Comparison of ENCODE assay signal across 8 cellular contexts in the genomic region with DNA sequence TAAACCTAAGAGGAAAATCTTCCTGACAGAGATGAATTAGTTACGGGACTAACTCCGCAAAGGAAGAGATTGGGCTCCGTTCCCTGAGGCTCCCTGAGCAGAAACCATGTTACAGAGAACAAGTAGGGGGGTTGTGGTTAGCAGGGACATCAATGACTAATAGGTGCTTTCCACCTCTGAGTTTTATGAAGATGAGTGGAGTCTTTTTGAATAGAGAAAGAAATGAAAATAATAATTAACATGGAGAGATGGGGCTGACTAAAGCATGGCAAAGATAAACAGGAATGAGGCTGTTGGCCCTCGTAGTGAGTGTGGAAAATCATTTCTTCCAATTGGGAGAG. TPM values are rescaled to one million over a fixed set of nuclear protein-coding genes. Genes with fewer than 3 reads are reported as not detected.
DNase-seq lines count a peak whose midpoint lies in the region; ATAC-seq and TF ChIP-seq lines count a peak whose summit lies in the region.

No MANE protein-coding gene starts in this region.

- H3K27me3 Mint-ChIP-seq in activated T-cell treated with anti-CD3 and anti-CD28 coated beads, Interleukin-2, amount 50 U/mL, for 24 hours = peaks cover 3% of the 10 kb centered on the region

- peak; percentile 98 for ATAC-seq in GM19035 (IDR thresholded peaks at IDR 0.05; ENCODE audit: unreplicated experiment)
- peak; percentile 93 for ATAC-seq in HG03103 (IDR thresholded peaks at IDR 0.05; ENCODE audit: low read depth, unreplicated experiment)
- peak; percentile 28 for ATAC-seq in mucosa of descending colon

- H3K9me3 Mint-ChIP-seq in activated T-cell treated with anti-CD3 and anti-CD28 coated beads, Interleukin-2, amount 50 U/mL, for 24 hours = no peaks in the 10 kb centered on the region

- no peaks in the 10 kb centered on the region for H3K9me3 ChIP-seq in AG04450 (ENCODE audit: control insufficient read depth, insufficient read depth, low read length)
- no peaks in the 10 kb centered on the region for H3K9me3 ChIP-seq in mucosa of descending colon

- intact Hi-C loops in mucosa of descending colon (cut with DNase I, micrococcal nuclease) = no loop called here

- H3K27me3 ChIP-seq in AG04450 (ENCODE audit: control insufficient read depth, insufficient read depth, low read length) = no peaks in the 10 kb centered on the region

- no peaks in the 10 kb centered on the region for H3K36me3 ChIP-seq in mucosa of descending colon (ENCODE audit: low read depth)

- peak overlapping the region; percentile 83 for H3K27ac Mint-ChIP-seq in activated T-cell treated with anti-CD3 and anti-CD28 coated beads, Interleukin-2, amount 50 U/mL, for 24 hours

- peak; percentile 81 for DNase-seq in AG04450 (ENCODE audit: low read depth, low spot score)
- peak; percentile 36 for DNase-seq in activated T-cell treated with anti-CD3 and anti-CD28 coated beads, Interleukin-2, amount 50 U/mL, for 24 hours
- no peak for DNase-seq in mucosa of descending colon
- DNase-seq in amniotic stem cell (lab: John Stamatoyannopoulos, UW) = no peak
- DNase-seq in RKO (ENCODE audit: low spot score) = no peak
- no peak for DNase-seq in NOMO-1 treated with DMSO at 0.1 percent for 48 hours (lab: John Stamatoyannopoulos, UW; ENCODE audit: unreplicated experiment)

- H3K4me3 Mint-ChIP-seq in activated T-cell treated with anti-CD3 and anti-CD28 coated beads, Interleukin-2, amount 50 U/mL, for 24 hours = peak overlapping the region; percentile 42

- H3K4me3 ChIP-seq in AG04450 (ENCODE audit: low read depth, low read length) (no peak overlapping the region), mucosa of descending colon (no peak overlapping the region)

- CTCF ChIA-PET in AG04450 (lab: Charles Lee) = interaction anchor here (0.6 to 1.5 kb wide), 4 partner anchors 8 to 78 kb away, joined by 3 to 4 read pairs (median 4); no protein-coding TSS in a partner anchor

- POLR2A ChIA-PET in AG04450 (lab: Yijun Ruan, JAX) = interaction anchor here (0.6 to 1.4 kb wide), 3 partner anchors 26 to 58 kb away, joined by 3 to 5 read pairs (median 3); partner anchors contain the start of gene PICALM

- no peaks in the 10 kb centered on the region for H3K36me3 Mint-ChIP-seq in activated T-cell treated with anti-CD3 and anti-CD28 coated beads, Interleukin-2, amount 50 U/mL, for 24 hours (ENCODE audit: low read depth)

- no peaks in the 10 kb centered on the region for H3K4me1 ChIP-seq in mucosa of descending colon (ENCODE audit: low read depth)

- H3K27ac ChIP-seq in AG04450 (ENCODE audit: low read depth, low read length) = peak overlapping the region; percentile 80

- TF ChIP-seq CTCF in AG04450 (IDR thresholded peaks at IDR 0.05; ENCODE audit: low read depth, low read length) (no peak), mucosa of descending colon (IDR thresholded peaks at IDR 0.05) (no peak)

- peaks cover 35% of the 10 kb centered on the region for H3K4me1 Mint-ChIP-seq in activated T-cell treated with anti-CD3 and anti-CD28 coated beads, Interleukin-2, amount 50 U/mL, for 24 hours (ENCODE audit: low read depth)

RNA-seq across cellular contexts. Expression of gene PICALM, which starts 47.5 kb away (rescaled TPM):
- polyA plus RNA-seq in AG04450 (2011; rRNA removed) = 294 and 303 TPM in 2 replicates
- 361 and 502 TPM in 2 replicates for polyA minus RNA-seq in AG04450 (2011; rRNA and poly(A)+ RNA removed)
- total RNA-seq in mucosa of descending colon = 100 to 1,000 TPM; 163 to 174 (median 163) TPM

Comparison
In these comparisons a context has a peak if more than half of its experiments do, and no peak if none do; other contexts are left out.
1. DNase-seq: peak in AG04450 (single experiment) and activated T-cell treated with anti-CD3 and anti-CD28 coated beads, Interleukin-2, amount 50 U/mL, for 24 hours (single experiment); none in mucosa of descending colon (0 of 3), amniotic stem cell (single experiment), RKO (single experiment) and NOMO-1 treated with DMSO at 0.1 percent for 48 hours (single experiment).
2. ATAC-seq: peak in every context shown above with its lines; median percentile 98 in GM19035; 93 in HG03103; 28 in mucosa of descending colon.